In genomic region chrX:15834827-15835595, GRCh38 we compare ENCODE assay signal across 2 cellular contexts.
TF ChIP-seq lines count a peak whose summit lies in the region.

No MANE protein-coding gene starts in this region.

TF ChIP-seq in SK-N-SH treated with all-trans-retinoic acid at 6 μM for 48 hours, 23 proteins besides CTCF, POLR2A, EP300 and RAD21:
- TF ChIP-seq GLIS3 (CRISPR knock-in tag; IDR thresholded peaks at IDR 0.05) (no peak), OSR1 (CRISPR knock-in tag; IDR thresholded peaks at IDR 0.05) (no peak), TSHZ2 (CRISPR knock-in tag; IDR thresholded peaks at IDR 0.05) (no peak)

TF ChIP-seq in SK-N-SH, 30 proteins besides CTCF, POLR2A, EP300 and RAD21:
- TF ChIP-seq REST (IDR thresholded peaks at IDR 0.05; ENCODE audit: low read depth, low read length) (no peak), POLR2AphosphoS5 (IDR thresholded peaks at IDR 0.05; ENCODE audit: low read depth, low read length) (no peak)
TF ChIP-seq in SK-N-SH: peak in this region for 0.
